21 cellular contexts compared by ENCODE assay signal in genomic region chr6:84135291-84135690, GRCh38.
"Had no signal": no experiment of that assay in that cellular context is flagged by ENCODE, and none has a peak within 500 bp of the region (broad histone marks: within the 10 kb centered on the region; RNA-seq: fewer than 3 reads in every experiment).

No MANE protein-coding gene starts in this region.

- H3K27me3 ChIP-seq: dorsolateral prefrontal cortex, esophagus squamous epithelium, hepatocyte, pancreas had no signal

- FAIRE-seq: pancreas, small intestine, urothelium cell line had no signal

- H2AFZ ChIP-seq: hepatocyte had no signal

- H3K79me2 ChIP-seq: hepatocyte had no signal

- H3K4me3 ChIP-seq: coronary artery, dorsolateral prefrontal cortex, esophagus squamous epithelium, hepatocyte, lung, pancreas had no signal

- DNase-seq: dorsolateral prefrontal cortex; effector CD8-positive, alpha-beta T cell; esophagus squamous epithelium; foreskin melanocyte; head of caudate nucleus; left colon; left ventricle myocardium superior; mesendoderm; naive B cell; occipital lobe; pancreas; right cardiac atrium; small intestine; stimulated activated CD4-positive, alpha-beta T cell treated with anti-CD3 and anti-CD28 coated beads, Interleukin-12 subunit alpha, Interleukin-12 subunit beta, amount 100 ng/mL, for 4 hours; stimulated activated CD4-positive, alpha-beta T cell treated with anti-CD3 and anti-CD28 coated beads, Interleukin-2, amount 100 ng/mL, for 48 hours; stimulated activated naive CD4-positive, alpha-beta T cell treated with Interleukin-2 at 50 U/mL for 16 hours; trophoblast cell had no signal

- H3K9me3 ChIP-seq: pancreas had no signal

- H3K27ac ChIP-seq: coronary artery, dorsolateral prefrontal cortex, esophagus squamous epithelium, hepatocyte, pancreas had no signal

- H3K4me2 ChIP-seq: hepatocyte had no signal

- ATAC-seq: left colon, left ventricle myocardium superior, pancreas, right cardiac atrium had no signal

- H3K4me1 ChIP-seq: pancreas had no signal
